Comparison of ENCODE assay signal across 6 cellular contexts in the genomic region with DNA sequence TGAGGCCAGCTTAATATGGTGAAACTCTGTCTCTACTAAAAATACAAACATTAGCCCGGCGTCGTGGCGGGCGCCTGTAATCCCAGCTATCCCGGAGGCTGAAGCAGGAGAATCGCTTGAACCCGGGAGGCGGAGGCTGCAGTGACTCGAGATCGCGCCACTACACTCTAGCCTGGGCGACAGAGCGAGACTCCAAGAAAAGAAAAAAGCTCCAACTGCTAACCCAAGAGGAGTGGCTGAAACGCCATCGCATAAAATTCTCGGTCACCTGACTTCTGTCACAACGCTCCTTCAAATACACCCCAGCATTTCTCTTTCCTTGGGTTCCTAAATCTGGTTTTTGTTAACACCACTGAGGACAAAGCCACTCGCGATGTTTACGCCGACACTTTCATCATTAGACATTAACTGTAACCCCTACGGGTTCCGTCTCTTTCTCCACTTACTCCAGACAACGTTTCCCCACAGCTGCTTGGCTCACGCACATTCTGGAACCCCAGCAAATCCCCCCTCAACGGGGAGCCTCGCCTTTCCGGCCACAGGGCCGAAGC. TPM values are rescaled to one million over a fixed set of nuclear protein-coding genes. Genes with fewer than 3 reads are reported as not detected.
DNase-seq lines count a peak whose midpoint lies in the region; ATAC-seq and TF ChIP-seq lines count a peak whose summit lies in the region.

No MANE protein-coding gene starts in this region.

- H3K4me1 ChIP-seq in ES-I3 (ENCODE audit: insufficient read depth, low read length) = peaks cover 6% of the 10 kb centered on the region; the same call in 1 of the 2 replicates

- peak overlapping the region; percentile 98 for H3K27ac Mint-ChIP-seq in activated naive CD8-positive, alpha-beta T cell treated with anti-CD3 and anti-CD28 coated beads, Interleukin-2, amount 10 ng/mL, durations not matched to agents 7 days and 5 days
- H3K27ac Mint-ChIP-seq in mesothelial cell of epicardium = peak overlapping the region; percentile 100

- H3K36me3 Mint-ChIP-seq in activated naive CD8-positive, alpha-beta T cell treated with anti-CD3 and anti-CD28 coated beads, Interleukin-2, amount 10 ng/mL, durations not matched to agents 7 days and 5 days = peaks cover 40% of the 10 kb centered on the region
- H3K36me3 Mint-ChIP-seq in mesothelial cell of epicardium = peaks cover 11% of the 10 kb centered on the region

- no peaks in the 10 kb centered on the region for H3K9me3 ChIP-seq in ES-I3 (ENCODE audit: control insufficient read depth, insufficient read depth, low read length)

- TF ChIP-seq CTCF in mesothelial cell of epicardium (IDR thresholded peaks at IDR 0.05; ENCODE audit: unreplicated experiment) = no peak

- POLR2A ChIA-PET in activated naive CD8-positive, alpha-beta T cell treated with anti-CD3 and anti-CD28 coated beads, Interleukin-2, amount 10 ng/mL, durations not matched to agents 7 days and 5 days (lab: Charles Lee) = interaction anchor here (0.9 to 4.5 kb wide), 40 partner anchors 8 to 917 kb away, joined by 3 to 108 read pairs (median 6); partner anchors contain the start of genes BZW1, CASP10, CASP8 and CFLAR

- H3K4me3 Mint-ChIP-seq in activated naive CD8-positive, alpha-beta T cell treated with anti-CD3 and anti-CD28 coated beads, Interleukin-2, amount 10 ng/mL, durations not matched to agents 7 days and 5 days = peak overlapping the region; percentile 96
- peak overlapping the region; percentile 99 for H3K4me3 Mint-ChIP-seq in mesothelial cell of epicardium

- peak; percentile 5 for ATAC-seq in HG03064 (IDR thresholded peaks at IDR 0.05; ENCODE audit: low read depth, unreplicated experiment)
- peak; percentile 10 for ATAC-seq in activated naive CD8-positive, alpha-beta T cell treated with anti-CD3 and anti-CD28 coated beads, Interleukin-2, amount 10 ng/mL, durations not matched to agents 7 days and 5 days (ENCODE audit: low read depth)

- peak; percentile 56 for DNase-seq in activated naive CD8-positive, alpha-beta T cell treated with anti-CD3 and anti-CD28 coated beads, Interleukin-2, amount 10 ng/mL, durations not matched to agents 7 days and 5 days
- DNase-seq in mesothelial cell of epicardium (ENCODE audit: low spot score in 2 of 2, unreplicated experiment in 2 of 2) = no peak
- no peak for DNase-seq in activated gamma-delta T cell (lab: John Stamatoyannopoulos, UW)
- no peak for DNase-seq in germinal center (ENCODE audit: low spot score)

- H3K9me3 Mint-ChIP-seq in activated naive CD8-positive, alpha-beta T cell treated with anti-CD3 and anti-CD28 coated beads, Interleukin-2, amount 10 ng/mL, durations not matched to agents 7 days and 5 days = no peaks in the 10 kb centered on the region
- no peaks in the 10 kb centered on the region for H3K9me3 Mint-ChIP-seq in mesothelial cell of epicardium

- peaks cover 30% of the 10 kb centered on the region for H3K4me1 Mint-ChIP-seq in activated naive CD8-positive, alpha-beta T cell treated with anti-CD3 and anti-CD28 coated beads, Interleukin-2, amount 10 ng/mL, durations not matched to agents 7 days and 5 days
- peaks cover 40% of the 10 kb centered on the region for H3K4me1 Mint-ChIP-seq in mesothelial cell of epicardium

- H3K36me3 ChIP-seq in ES-I3 (ENCODE audit: insufficient read depth, low read length) = peaks cover 5% of the 10 kb centered on the region; the same call in 1 of the 2 replicates

- no peaks in the 10 kb centered on the region for H3K27me3 Mint-ChIP-seq in activated naive CD8-positive, alpha-beta T cell treated with anti-CD3 and anti-CD28 coated beads, Interleukin-2, amount 10 ng/mL, durations not matched to agents 7 days and 5 days
- H3K27me3 Mint-ChIP-seq in mesothelial cell of epicardium (ENCODE audit: low read depth) = no peaks in the 10 kb centered on the region

- peak overlapping the region; percentile 100 for H3K9ac ChIP-seq in ES-I3 (ENCODE audit: low read depth, low read length)

RNA-seq across cellular contexts. Expression of gene CLK1, which starts 0.7 kb away (rescaled TPM):
- total RNA-seq in activated naive CD8-positive, alpha-beta T cell treated with anti-CD3 and anti-CD28 coated beads, Interleukin-2, amount 10 ng/mL, durations not matched to agents 7 days and 5 days = 100 to 1,000 TPM; 204 to 228 TPM
- total RNA-seq in mesothelial cell of epicardium = 101 to 118 TPM (median 106 TPM) in 3 replicates

RNA-seq across cellular contexts. Expression of gene PPIL3, which starts 25.1 kb away (rescaled TPM):
- total RNA-seq in activated naive CD8-positive, alpha-beta T cell treated with anti-CD3 and anti-CD28 coated beads, Interleukin-2, amount 10 ng/mL, durations not matched to agents 7 days and 5 days = 10 to 100 TPM; 44.2 to 45.2 TPM
- total RNA-seq in mesothelial cell of epicardium = 51.1 to 55.4 TPM (median 52.9 TPM) in 3 replicates

RNA-seq across cellular contexts. Expression of gene NIF3L1, which starts 25.4 kb away (rescaled TPM):
- 10 to 100 TPM; 36.9 to 37.7 TPM for total RNA-seq in activated naive CD8-positive, alpha-beta T cell treated with anti-CD3 and anti-CD28 coated beads, Interleukin-2, amount 10 ng/mL, durations not matched to agents 7 days and 5 days
- total RNA-seq in mesothelial cell of epicardium = 24.8 to 28.7 TPM (median 26.2 TPM) in 3 replicates

RNA-seq across cellular contexts. Expression of gene BZW1, which starts 52.0 kb away (rescaled TPM):
- total RNA-seq in activated naive CD8-positive, alpha-beta T cell treated with anti-CD3 and anti-CD28 coated beads, Interleukin-2, amount 10 ng/mL, durations not matched to agents 7 days and 5 days = 100 to 1,000 TPM; 197 to 199 TPM
- total RNA-seq in mesothelial cell of epicardium = 207 to 233 TPM (median 209 TPM) in 3 replicates
